In the genomic region with DNA sequence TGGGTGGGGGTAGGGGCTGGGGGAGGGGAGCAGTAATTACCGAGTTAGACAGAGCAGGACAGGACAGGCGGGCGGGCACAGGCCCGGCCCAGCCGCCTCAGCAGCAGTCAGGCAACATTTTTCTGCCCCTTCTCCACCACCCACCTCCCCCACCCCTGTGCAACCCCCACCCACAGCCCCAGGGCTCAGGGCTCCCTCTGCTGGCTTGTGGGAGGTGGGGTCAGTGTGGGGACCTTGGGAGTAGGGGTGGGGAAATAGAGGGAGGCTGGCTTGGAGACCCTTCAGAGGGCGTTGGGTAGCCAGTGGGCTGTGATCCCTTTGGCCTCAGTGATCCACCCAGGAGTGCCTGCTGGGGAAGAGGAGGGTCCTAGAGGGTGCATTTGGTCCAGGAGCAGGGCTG, we compare ENCODE assay signal across 1 cellular context.
TF ChIP-seq lines count a peak whose summit lies in the region.

No MANE protein-coding gene starts in this region.

TF ChIP-seq in K562, 482 proteins besides CTCF, POLR2A, EP300 and RAD21:
- TF ChIP-seq ARID2 (IDR thresholded peaks at IDR 0.05) (no peak), BDP1 (IDR thresholded peaks at IDR 0.05; ENCODE audit: insufficient read depth, insufficient read length) (no peak)
- TF ChIP-seq, protein P1, sequence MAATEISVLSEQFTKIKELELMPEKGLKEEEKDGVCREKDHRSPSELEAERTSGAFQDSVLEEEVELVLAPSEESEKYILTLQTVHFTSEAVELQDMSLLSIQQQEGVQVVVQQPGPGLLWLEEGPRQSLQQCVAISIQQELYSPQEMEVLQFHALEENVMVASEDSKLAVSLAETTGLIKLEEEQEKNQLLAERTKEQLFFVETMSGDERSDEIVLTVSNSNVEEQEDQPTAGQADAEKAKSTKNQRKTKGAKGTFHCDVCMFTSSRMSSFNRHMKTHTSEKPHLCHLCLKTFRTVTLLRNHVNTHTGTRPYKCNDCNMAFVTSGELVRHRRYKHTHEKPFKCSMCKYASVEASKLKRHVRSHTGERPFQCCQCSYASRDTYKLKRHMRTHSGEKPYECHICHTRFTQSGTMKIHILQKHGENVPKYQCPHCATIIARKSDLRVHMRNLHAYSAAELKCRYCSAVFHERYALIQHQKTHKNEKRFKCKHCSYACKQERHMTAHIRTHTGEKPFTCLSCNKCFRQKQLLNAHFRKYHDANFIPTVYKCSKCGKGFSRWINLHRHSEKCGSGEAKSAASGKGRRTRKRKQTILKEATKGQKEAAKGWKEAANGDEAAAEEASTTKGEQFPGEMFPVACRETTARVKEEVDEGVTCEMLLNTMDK (IDR thresholded peaks at IDR 0.05; ENCODE audit: borderline replicate concordance, insufficient read depth, low read depth, low read length, poor library complexity, severe bottlenecking): peak; percentile 29
